Comparison of ENCODE assay signal across 11 cellular contexts in the genomic region with DNA sequence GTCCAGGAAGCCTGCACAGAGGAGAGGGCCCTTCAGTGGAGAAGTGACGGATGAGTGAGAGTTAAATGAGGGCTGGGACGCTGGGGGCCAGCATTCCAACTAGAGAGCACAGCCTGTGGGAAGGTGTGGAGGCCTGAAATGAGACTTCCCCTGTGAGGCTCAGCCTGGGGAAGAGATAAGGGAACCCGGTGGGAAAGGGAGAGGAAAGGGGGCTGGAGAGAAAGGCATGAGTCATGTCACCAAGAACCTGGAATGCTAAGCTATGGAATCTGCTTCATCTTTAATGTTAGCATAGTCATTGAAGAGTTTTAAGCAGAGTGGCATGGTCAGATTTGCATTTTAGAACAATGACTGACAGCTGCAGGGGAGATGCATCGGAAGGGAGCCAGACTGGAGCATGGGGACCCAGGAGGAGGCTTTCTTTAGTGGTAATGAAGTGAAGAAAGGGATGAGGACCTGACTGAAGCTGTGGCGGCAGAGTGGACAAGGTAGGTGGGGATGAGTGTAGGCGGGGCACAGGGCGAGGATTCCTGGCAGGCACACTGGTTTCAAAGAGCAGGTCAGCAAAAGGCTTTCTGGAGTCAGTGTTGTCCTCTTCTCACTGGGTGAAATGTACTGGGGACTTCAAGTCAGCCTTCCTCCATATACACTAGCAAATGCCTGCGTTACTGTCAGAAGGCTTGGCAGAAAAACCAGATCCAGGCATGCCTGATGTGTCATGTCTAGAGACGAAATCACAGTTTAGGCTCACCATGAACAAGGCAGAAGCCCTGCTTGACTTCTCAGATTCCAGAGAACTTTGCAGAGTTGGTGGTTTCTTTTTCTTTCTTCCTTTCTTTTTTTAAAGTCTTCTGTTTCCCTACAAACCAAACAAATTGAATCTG. TPM values are rescaled to one million over a fixed set of nuclear protein-coding genes. Genes with fewer than 3 reads are reported as not detected.
DNase-seq lines count a peak whose midpoint lies in the region; ATAC-seq, FAIRE-seq and TF ChIP-seq lines count a peak whose summit lies in the region.
"Had no signal": no experiment of that assay in that cellular context is flagged by ENCODE, and none has a peak within 500 bp of the region (broad histone marks: within the 10 kb centered on the region; RNA-seq: fewer than 3 reads in every experiment).

No MANE protein-coding gene starts in this region.

- H3K4me1 ChIP-seq in right atrium auricular region (peaks cover 0 to 62% of the 10 kb centered on the region in 2 donors), left lung (peaks cover 21 to 83% of the 10 kb centered on the region in 2 donors)

- H3K9me3 ChIP-seq in right atrium auricular region (no peaks in the 10 kb centered on the region), left lung (no peaks in the 10 kb centered on the region)

- H3K27me3 ChIP-seq in right atrium auricular region (no peaks in the 10 kb centered on the region), dorsolateral prefrontal cortex (no peaks in the 10 kb centered on the region), left lung (no peaks in the 10 kb centered on the region)

- ATAC-seq in Right ventricle myocardium superior (ENCODE audit: poor library complexity) (peak; percentile 18), left lung (peak; percentile 67)

- no peaks in the 10 kb centered on the region for H3K9me3 Mint-ChIP-seq in activated naive CD4-positive, alpha-beta T cell treated with anti-CD3 and anti-CD28 coated beads for 36 hours
- no peaks in the 10 kb centered on the region for H3K9me3 Mint-ChIP-seq in activated naive CD4-positive, alpha-beta T cell treated with anti-CD3 and anti-CD28 coated beads, Interleukin-2, amount 10 ng/mL, durations not matched to agents 7 days and 5 days
- H3K9me3 Mint-ChIP-seq: naive B cell had no signal

- H3K27me3 Mint-ChIP-seq in activated naive CD4-positive, alpha-beta T cell treated with anti-CD3 and anti-CD28 coated beads for 36 hours (ENCODE audit: low read depth) = peaks cover 9% of the 10 kb centered on the region
- H3K27me3 Mint-ChIP-seq in activated naive CD4-positive, alpha-beta T cell treated with anti-CD3 and anti-CD28 coated beads, Interleukin-2, amount 10 ng/mL, durations not matched to agents 7 days and 5 days = peaks cover 4% of the 10 kb centered on the region

- H3K36me3 ChIP-seq in right atrium auricular region = no peaks in the 10 kb centered on the region
- H3K36me3 ChIP-seq in left lung = no peaks in the 10 kb centered on the region

- DNase-seq in Right ventricle myocardium superior (no peak), right atrium auricular region (ENCODE audit: low spot score) (no peak), dorsolateral prefrontal cortex (no peak), left lung (peak in 1 of 2 donors; percentile 62), urothelium cell line (ENCODE audit: low spot score) (peak; percentile 25)
- DNase-seq in activated naive CD4-positive, alpha-beta T cell treated with anti-CD3 and anti-CD28 coated beads for 36 hours = no peak
- no peak for DNase-seq in central memory CD4-positive, alpha-beta T cell
- DNase-seq in activated naive CD4-positive, alpha-beta T cell treated with anti-CD3 and anti-CD28 coated beads, Interleukin-2, amount 10 ng/mL, durations not matched to agents 7 days and 5 days = no peak
- DNase-seq: naive B cell, NCI-H446 treated with DMSO at 0.1 percent for 48 hours, T1000 had no signal

- FAIRE-seq in urothelium cell line (lab: Jason Lieb, UNC) = no peak

- peak overlapping the region in 1 of 2 donors; percentile 27 for H3K27ac ChIP-seq in right atrium auricular region
- H3K27ac ChIP-seq in dorsolateral prefrontal cortex = peak overlapping the region in 53 of 59 donors; percentile 8 to 94 (median 61)
- peak overlapping the region in 1 of 2 donors; percentile 38 for H3K27ac ChIP-seq in left lung

- intact Hi-C loops in Right ventricle myocardium superior (cut with DNase I) (loop anchor here (10.0 kb wide), 1 partner anchor 72 kb away; no protein-coding TSS in a partner anchor), dorsolateral prefrontal cortex (cut with DNase I) (no loop called here), left lung (cut with DNase I) (no loop called here)
- intact Hi-C loops in activated naive CD4-positive, alpha-beta T cell treated with anti-CD3 and anti-CD28 coated beads for 36 hours (cut with micrococcal nuclease) = no loop called here

- no peak overlapping the region for H3K27ac Mint-ChIP-seq in activated naive CD4-positive, alpha-beta T cell treated with anti-CD3 and anti-CD28 coated beads for 36 hours
- H3K27ac Mint-ChIP-seq in activated naive CD4-positive, alpha-beta T cell treated with anti-CD3 and anti-CD28 coated beads, Interleukin-2, amount 10 ng/mL, durations not matched to agents 7 days and 5 days = no peak overlapping the region

- no peak overlapping the region for H3K4me3 Mint-ChIP-seq in activated naive CD4-positive, alpha-beta T cell treated with anti-CD3 and anti-CD28 coated beads for 36 hours
- H3K4me3 Mint-ChIP-seq in activated naive CD4-positive, alpha-beta T cell treated with anti-CD3 and anti-CD28 coated beads, Interleukin-2, amount 10 ng/mL, durations not matched to agents 7 days and 5 days = no peak overlapping the region
- H3K4me3 Mint-ChIP-seq: naive B cell had no signal

- H3K4me3 ChIP-seq in right atrium auricular region = no peak overlapping the region
- H3K4me3 ChIP-seq in dorsolateral prefrontal cortex = peak overlapping the region in 11 of 59 donors; percentile 0 to 40 (median 18)
- H3K4me3 ChIP-seq in left lung = no peak overlapping the region

- no peaks in the 10 kb centered on the region for H3K4me1 Mint-ChIP-seq in activated naive CD4-positive, alpha-beta T cell treated with anti-CD3 and anti-CD28 coated beads for 36 hours (ENCODE audit: low read depth)
- H3K4me1 Mint-ChIP-seq in activated naive CD4-positive, alpha-beta T cell treated with anti-CD3 and anti-CD28 coated beads, Interleukin-2, amount 10 ng/mL, durations not matched to agents 7 days and 5 days = no peaks in the 10 kb centered on the region

- no peaks in the 10 kb centered on the region for H3K36me3 Mint-ChIP-seq in activated naive CD4-positive, alpha-beta T cell treated with anti-CD3 and anti-CD28 coated beads for 36 hours (ENCODE audit: low read depth)
- no peaks in the 10 kb centered on the region for H3K36me3 Mint-ChIP-seq in activated naive CD4-positive, alpha-beta T cell treated with anti-CD3 and anti-CD28 coated beads, Interleukin-2, amount 10 ng/mL, durations not matched to agents 7 days and 5 days
- H3K36me3 Mint-ChIP-seq: naive B cell had no signal

- TF ChIP-seq CTCF in right atrium auricular region (IDR thresholded peaks at IDR 0.05) = no peak
- TF ChIP-seq CTCF in dorsolateral prefrontal cortex (IDR thresholded peaks at IDR 0.05 in 54 of 56, conservative IDR thresholded peaks at IDR 0.05 in 2 of 56; ENCODE audit: low read depth in 1 of 56, partially characterized antibody in 56 of 56) = no peak
- TF ChIP-seq CTCF in left lung (IDR thresholded peaks at IDR 0.05) = no peak

- CTCF ChIA-PET in activated naive CD4-positive, alpha-beta T cell treated with anti-CD3 and anti-CD28 coated beads for 36 hours (lab: Charles Lee) = no interaction called here
- CTCF ChIA-PET in activated naive CD4-positive, alpha-beta T cell treated with anti-CD3 and anti-CD28 coated beads, Interleukin-2, amount 10 ng/mL, durations not matched to agents 7 days and 5 days (lab: Charles Lee) = no interaction called here

RNA-seq across cellular contexts. Expression of a gene that starts 8.0 kb away (rescaled TPM):
- total RNA-seq in Right ventricle myocardium superior (18.4 TPM), right atrium auricular region (10 to 100 TPM; 14.9 to 22.7 TPM), dorsolateral prefrontal cortex (100 to 1,000 TPM in 1 of 120 experiments, 10 to 100 TPM in 119; 50.4 to 101 (median 62.6) TPM), left lung (10 to 100 TPM; 33.7 to 52.6 TPM)
- 1 to 10 TPM; 2.6 to 2.7 TPM for total RNA-seq in activated naive CD4-positive, alpha-beta T cell treated with anti-CD3 and anti-CD28 coated beads for 36 hours
